ENCODE assay signal across 12 cellular contexts in the genomic region with DNA sequence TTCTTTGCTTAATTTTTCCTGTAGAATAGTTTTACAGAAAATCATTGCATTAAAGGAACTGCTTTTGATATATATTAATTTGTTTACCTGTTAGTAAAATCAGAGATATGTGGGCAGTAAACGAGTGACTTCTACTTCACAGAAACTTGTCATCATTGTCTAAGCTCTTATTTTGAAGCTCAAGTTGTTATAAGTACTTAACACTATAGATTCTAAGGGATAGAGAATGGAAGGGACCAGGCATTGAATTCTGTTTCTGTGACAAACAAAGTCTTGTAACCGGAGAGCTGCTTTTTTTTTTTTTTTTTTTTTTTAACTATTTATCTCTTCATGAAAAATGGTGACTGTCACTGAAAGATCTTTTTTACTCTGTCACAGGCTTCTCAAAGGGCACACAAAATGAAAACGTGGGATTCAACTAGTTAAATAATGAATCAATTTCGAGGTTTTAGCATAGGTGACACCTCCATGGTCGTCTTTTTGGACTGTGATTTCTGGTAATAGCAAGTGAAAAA.
"Had no signal": no experiment of that assay in that cellular context is flagged by ENCODE, and none has a peak within 500 bp of the region (broad histone marks: within the 10 kb centered on the region; RNA-seq: fewer than 3 reads in every experiment).

No MANE protein-coding gene starts in this region.

- H3K9me3 Mint-ChIP-seq: neural crest cell had no signal

- ATAC-seq: activated CD4-positive, CD25-positive, alpha-beta regulatory T cell treated with anti-CD3 and anti-CD28 coated beads, Interleukin-2, amount 50 U/mL, for 24 hours; pancreas had no signal

- H3K4me3 Mint-ChIP-seq: neural crest cell had no signal

- DNase-seq: activated CD4-positive, alpha-beta T cell treated with anti-CD3 and anti-CD28 coated beads, Interleukin-2, amount 50 U/mL, for 1 hour; activated CD8-positive, alpha-beta memory T cell treated with anti-CD3 and anti-CD28 coated beads for 24 hours; activated naive CD4-positive, alpha-beta T cell treated with Interleukin-2 at 50 U/mL for 16 hours; brain microvascular endothelial cell; effector CD8-positive, alpha-beta T cell; head of caudate nucleus; pancreas; stimulated activated CD4-positive, alpha-beta T cell treated with anti-CD3 and anti-CD28 coated beads, Interleukin-2, amount 100 ng/mL, for 48 hours; stimulated activated naive CD4-positive, alpha-beta T cell; transverse colon had no signal
